12 cellular contexts compared by ENCODE assay signal in the genomic region with DNA sequence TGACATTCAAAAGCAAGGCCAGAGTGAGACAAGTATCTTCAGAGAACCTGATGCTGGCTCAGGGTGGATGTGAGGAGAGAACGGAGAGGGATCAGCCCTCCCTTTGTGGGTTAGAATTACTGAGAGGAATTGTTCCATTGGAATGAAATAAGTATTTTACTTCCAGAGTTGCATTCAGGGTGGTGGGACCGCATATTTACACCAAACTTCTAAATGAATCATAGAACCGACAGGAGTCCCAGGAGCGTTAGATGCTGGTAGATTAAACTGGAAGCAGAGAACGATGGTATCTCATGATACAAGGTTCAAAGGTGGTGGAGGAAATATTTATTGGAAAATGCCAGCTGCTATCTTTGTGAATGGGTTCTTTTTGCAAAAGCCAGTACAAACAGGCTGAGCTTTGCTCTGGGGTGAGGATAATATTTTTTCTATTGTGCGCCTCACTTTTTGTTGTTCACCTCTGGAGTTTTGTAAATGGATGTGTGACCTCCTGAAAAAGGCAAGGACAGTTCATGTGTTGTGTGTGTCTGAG.
"Had no signal": no experiment of that assay in that cellular context is flagged by ENCODE, and none has a peak within 500 bp of the region (broad histone marks: within the 10 kb centered on the region; RNA-seq: fewer than 3 reads in every experiment).

No MANE protein-coding gene starts in this region.

- H3K27me3 Mint-ChIP-seq: activated naive CD8-positive, alpha-beta T cell; stimulated activated naive B cell treated with anti-CD40 and anti-IgM and Interleukin-4, amounts not matched to agents 10 μg/mL and 1 μg/mL and 100 μg/mL, for 72 hours had no signal

- DNase-seq: activated CD4-positive, alpha-beta T cell treated with anti-CD3 and anti-CD28 coated beads for 36 hours; activated CD4-positive, alpha-beta T cell treated with anti-CD3 and anti-CD28 coated beads, Interleukin-2, amount 50 U/mL, for 48 hours; effector CD8-positive, alpha-beta T cell; esophagus squamous epithelium; posterior cingulate gyrus; stimulated activated naive B cell treated with anti-CD40 and anti-IgM and Interleukin-4, amounts not matched to agents 10 μg/mL and 1 μg/mL and 100 μg/mL, for 72 hours; thyroid gland had no signal

- H3K36me3 ChIP-seq: thyroid gland had no signal

- H3K27ac Mint-ChIP-seq: activated CD4-positive, alpha-beta T cell treated with anti-CD3 and anti-CD28 coated beads for 36 hours; activated naive CD8-positive, alpha-beta T cell; activated T-helper 1 cell treated with anti-CD3 and anti-CD28 coated beads, Interleukin-12 subunit alpha, Interleukin-12 subunit beta, Interleukin-2, Interleukin-4 antibody, amounts not matched to agents 30 ng/mL and 10 ng/mL and 1 ng/mL, durations not matched to agents 14 hours and 24 hours and 36 hours; dendritic cell treated with granulocyte-macrophage colony-stimulating factor and Interleukin-4, amounts not matched to agents 40 ng/mL and 50 ng/mL, for 4 days; natural killer cell treated with Interleukin-12 subunit alpha and Interleukin-12 subunit beta and Interleukin-15 and Interleukin-18, amount 100 ng/mL, for 72 hours; stimulated activated naive B cell treated with anti-CD40 and anti-IgM and Interleukin-4, amounts not matched to agents 10 μg/mL and 1 μg/mL and 100 μg/mL, for 72 hours; T-helper 2 cell treated with Interferon-gamma antibody and Interleukin-4, amounts not matched to agents 5 μg/mL and 100 μg/mL, for 36 hours had no signal

- H3K4me1 ChIP-seq: thyroid gland had no signal

- H3K36me3 Mint-ChIP-seq: activated naive CD8-positive, alpha-beta T cell; natural killer cell treated with Interleukin-12 subunit alpha and Interleukin-12 subunit beta and Interleukin-15 and Interleukin-18, amount 100 ng/mL, for 72 hours had no signal

- H3K27me3 ChIP-seq: esophagus squamous epithelium, thyroid gland had no signal

- H3K9me3 ChIP-seq: esophagus squamous epithelium, thyroid gland had no signal

- ATAC-seq: activated CD4-positive, alpha-beta T cell treated with anti-CD3 and anti-CD28 coated beads for 36 hours; natural killer cell treated with Interleukin-12 subunit alpha and Interleukin-12 subunit beta and Interleukin-15 and Interleukin-18, amount 100 ng/mL, for 72 hours; stimulated activated naive B cell treated with anti-CD40 and anti-IgM and Interleukin-4, amounts not matched to agents 10 μg/mL and 1 μg/mL and 100 μg/mL, for 72 hours had no signal

- H3K27ac ChIP-seq: esophagus squamous epithelium, thyroid gland had no signal

- H3K4me3 Mint-ChIP-seq: activated CD4-positive, alpha-beta T cell treated with anti-CD3 and anti-CD28 coated beads for 36 hours; activated naive CD8-positive, alpha-beta T cell; activated T-helper 1 cell treated with anti-CD3 and anti-CD28 coated beads, Interleukin-12 subunit alpha, Interleukin-12 subunit beta, Interleukin-2, Interleukin-4 antibody, amounts not matched to agents 30 ng/mL and 10 ng/mL and 1 ng/mL, durations not matched to agents 14 hours and 24 hours and 36 hours; dendritic cell treated with granulocyte-macrophage colony-stimulating factor and Interleukin-4, amounts not matched to agents 40 ng/mL and 50 ng/mL, for 4 days; natural killer cell treated with Interleukin-12 subunit alpha and Interleukin-12 subunit beta and Interleukin-15 and Interleukin-18, amount 100 ng/mL, for 72 hours; stimulated activated naive B cell treated with anti-CD40 and anti-IgM and Interleukin-4, amounts not matched to agents 10 μg/mL and 1 μg/mL and 100 μg/mL, for 72 hours; T-helper 2 cell treated with Interferon-gamma antibody and Interleukin-4, amounts not matched to agents 5 μg/mL and 100 μg/mL, for 36 hours had no signal

- H3K9me3 Mint-ChIP-seq: activated T-helper 1 cell treated with anti-CD3 and anti-CD28 coated beads, Interleukin-12 subunit alpha, Interleukin-12 subunit beta, Interleukin-2, Interleukin-4 antibody, amounts not matched to agents 30 ng/mL and 10 ng/mL and 1 ng/mL, durations not matched to agents 14 hours and 24 hours and 36 hours; dendritic cell treated with granulocyte-macrophage colony-stimulating factor and Interleukin-4, amounts not matched to agents 40 ng/mL and 50 ng/mL, for 4 days; natural killer cell treated with Interleukin-12 subunit alpha and Interleukin-12 subunit beta and Interleukin-15 and Interleukin-18, amount 100 ng/mL, for 72 hours; stimulated activated naive B cell treated with anti-CD40 and anti-IgM and Interleukin-4, amounts not matched to agents 10 μg/mL and 1 μg/mL and 100 μg/mL, for 72 hours; T-helper 2 cell treated with Interferon-gamma antibody and Interleukin-4, amounts not matched to agents 5 μg/mL and 100 μg/mL, for 36 hours had no signal

- H3K4me3 ChIP-seq: esophagus squamous epithelium, thyroid gland had no signal

- H3K4me1 Mint-ChIP-seq: activated CD4-positive, alpha-beta T cell treated with anti-CD3 and anti-CD28 coated beads for 36 hours had no signal
